Comparison of ENCODE assay signal across 9 cellular contexts in the genomic region with DNA sequence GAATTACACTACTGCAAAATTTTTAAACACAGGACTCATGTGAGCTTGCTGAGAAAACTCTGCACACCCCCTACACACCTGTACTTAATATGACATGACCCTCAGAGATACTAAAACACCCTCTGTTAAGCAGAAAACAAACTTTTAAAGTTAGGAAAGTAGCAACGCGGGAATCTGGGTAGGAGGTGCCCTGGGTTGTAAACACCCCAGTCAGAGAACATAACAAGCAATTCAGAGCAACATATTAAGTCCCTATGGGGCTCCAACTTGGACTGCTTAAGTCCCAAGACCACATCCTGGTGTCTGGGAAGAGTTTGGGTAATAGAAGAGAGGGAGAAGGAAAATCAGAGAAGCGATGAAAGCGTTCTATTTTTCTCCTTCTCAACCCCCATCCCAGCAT. TPM values are rescaled to one million over a fixed set of nuclear protein-coding genes. Genes with fewer than 3 reads are reported as not detected.
A peak's percentile ranks its signal among the peaks of the same experiment; 100 is the strongest.
DNase-seq lines count a peak whose midpoint lies in the region; ATAC-seq and TF ChIP-seq lines count a peak whose summit lies in the region.
"Had no signal": no experiment of that assay in that cellular context is flagged by ENCODE, and none has a peak within 500 bp of the region (broad histone marks: within the 10 kb centered on the region; RNA-seq: fewer than 3 reads in every experiment).

No MANE protein-coding gene starts in this region.

- WGBS in sigmoid colon, 2 donors = 15 to 36% methylated on average over 4 of the region's 4 CpGs

- H3K4me1 Mint-ChIP-seq in T-cell = peaks cover 44 to 55% (median 54%) of the 10 kb centered on the region in 3 donors

- POLR2A ChIA-PET in T-cell (lab: Charles Lee) = interaction anchor here in 1 of 2 donors (0.8 kb wide), 1 partner anchor 873 kb away, joined by 3 read pairs; the partner anchor contains the start of gene NCKAP1L

- H3K4me3 ChIP-seq in GM12875 (ENCODE audit: low read depth, low read length) = peak overlapping the region; percentile 78
- H3K4me3 ChIP-seq in fibroblast of pulmonary artery (replicated peaks; ENCODE audit: low read depth, low read length) = peak overlapping the region; percentile 92
- H3K4me3 ChIP-seq in sigmoid colon = peak overlapping the region; percentile 59 to 70 (median 67)

- H3K27me3 ChIP-seq in sigmoid colon = no peaks in the 10 kb centered on the region

- CTCF ChIA-PET in T-cell (lab: Charles Lee) = interaction anchor here in 1 of 2 donors (0.8 to 1.4 kb wide), 2 partner anchors 9 to 80 kb away, joined by 3 read pairs; no protein-coding TSS in a partner anchor

- peak overlapping the region; percentile 92 to 98 (median 96) for H3K4me3 Mint-ChIP-seq in T-cell

- H3K9me3 Mint-ChIP-seq in T-cell = no peaks in the 10 kb centered on the region

- no peak for TF ChIP-seq EP300 in sigmoid colon (IDR thresholded peaks at IDR 0.05)

- H3K36me3 ChIP-seq in sigmoid colon = no peaks in the 10 kb centered on the region

- peak overlapping the region; percentile 95 to 99 for H3K27ac Mint-ChIP-seq in T-cell

- no peak for ATAC-seq in T-cell (replicated peaks in 1 of 4)

- DNase-seq in T-cell (no peak), fibroblast of pulmonary artery (ENCODE audit: low read depth) (no peak), sigmoid colon (no peak), GM20000 (ENCODE audit: low spot score) (no peak), SIG-M5 treated with dmso at 0.1 percent for 504 hours (lab: John Stamatoyannopoulos, UW; ENCODE audit: unreplicated experiment) (no peak), AG20443 (ENCODE audit: low spot score) (no peak), NCI-H1105 treated with DMSO at 0.1 percent for 48 hours (lab: John Stamatoyannopoulos, UW) (no peak)
- DNase-seq: NCI-H226 had no signal

- TF ChIP-seq POLR2A in sigmoid colon (IDR thresholded peaks at IDR 0.05) = no peak

- H3K36me3 Mint-ChIP-seq in T-cell = no peaks in the 10 kb centered on the region

- TF ChIP-seq CTCF in GM12875 (IDR thresholded peaks at IDR 0.05; ENCODE audit: borderline replicate concordance, insufficient read depth, low read depth, low read length) (no peak), fibroblast of pulmonary artery (IDR thresholded peaks at IDR 0.05; ENCODE audit: low read length, missing control alignments) (no peak), sigmoid colon (IDR thresholded peaks at IDR 0.05) (no peak), GM20000 (IDR thresholded peaks at IDR 0.05; ENCODE audit: extremely low read depth, missing control alignments) (no peak)

- H3K27me3 Mint-ChIP-seq in T-cell = no peaks in the 10 kb centered on the region

- H3K9me3 ChIP-seq in sigmoid colon = no peaks in the 10 kb centered on the region

- intact Hi-C loops in sigmoid colon (cut with DNase I) = no loop called here

- peak overlapping the region; percentile 89 to 93 (median 90) for H3K27ac ChIP-seq in sigmoid colon

- H3K4me1 ChIP-seq in sigmoid colon = peaks cover 0 to 39% (median 32%) of the 10 kb centered on the region in 4 donors

RNA-seq across cellular contexts. Expression of gene ATF7, which starts 1.2 kb away (rescaled TPM):
- total RNA-seq in T-cell (10 to 100 TPM; 18.9 to 29.6 (median 27.1) TPM), sigmoid colon (10 to 100 TPM; 20.3 to 36.0 (median 27.1) TPM)
- 10 to 100 TPM; 20.2 to 22.0 (median 21.0) TPM for polyA plus RNA-seq in sigmoid colon

RNA-seq across cellular contexts. Expression of gene ATP5MC2, which starts 50.9 kb away (rescaled TPM):
- 100 to 1,000 TPM; 223 to 283 (median 251) TPM for total RNA-seq in T-cell
- 100 to 1,000 TPM; 409 to 571 (median 531) TPM for total RNA-seq in sigmoid colon
- 100 to 1,000 TPM; 535 to 828 (median 574) TPM for polyA plus RNA-seq in sigmoid colon
